12 cellular contexts compared by ENCODE assay signal in genomic region chr11:114291381-114291780, GRCh38. TPM values are rescaled to one million over a fixed set of nuclear protein-coding genes. Genes with fewer than 3 reads are reported as not detected.
DNase-seq lines count a peak whose midpoint lies in the region; ATAC-seq and TF ChIP-seq lines count a peak whose summit lies in the region.
"Had no signal": no experiment of that assay in that cellular context is flagged by ENCODE, and none has a peak within 500 bp of the region (broad histone marks: within the 10 kb centered on the region; RNA-seq: fewer than 3 reads in every experiment).

No MANE protein-coding gene starts in this region.

- peak overlapping the region; percentile 3 for H3K4me3 Mint-ChIP-seq in activated CD4-positive, alpha-beta T cell treated with anti-CD3 and anti-CD28 coated beads, Interleukin-2, amount 10 ng/mL, durations not matched to agents 24 days and 14 days
- H3K4me3 Mint-ChIP-seq in activated T-cell treated with anti-CD3 and anti-CD28 coated beads, Interleukin-2, amount 50 U/mL, for 4 hours: no peak overlapping the region

- peak overlapping the region; percentile 85 for H3K9ac ChIP-seq in adipocyte (ENCODE audit: low read length)

- intact Hi-C loops in activated CD4-positive, alpha-beta T cell treated with anti-CD3 and anti-CD28 coated beads, Interleukin-2, amount 10 ng/mL, durations not matched to agents 24 days and 14 days (cut with micrococcal nuclease): no loop called here
- intact Hi-C loops in A673 (cut with micrococcal nuclease; ENCODE audit: unreplicated experiment): no loop called here

- no peak for TF ChIP-seq CTCF in thoracic aorta (IDR thresholded peaks at IDR 0.05)
- TF ChIP-seq CTCF in A673 (conservative IDR thresholded peaks at IDR 0.05; ENCODE audit: low read depth, low read length): no peak

- peaks cover 3% of the 10 kb centered on the region for H3K9me3 Mint-ChIP-seq in activated CD4-positive, alpha-beta T cell treated with anti-CD3 and anti-CD28 coated beads, Interleukin-2, amount 10 ng/mL, durations not matched to agents 24 days and 14 days
- H3K9me3 Mint-ChIP-seq in activated T-cell treated with anti-CD3 and anti-CD28 coated beads, Interleukin-2, amount 50 U/mL, for 4 hours: no peaks in the 10 kb centered on the region

- peaks cover 4% of the 10 kb centered on the region for H3K4me1 Mint-ChIP-seq in activated CD4-positive, alpha-beta T cell treated with anti-CD3 and anti-CD28 coated beads, Interleukin-2, amount 10 ng/mL, durations not matched to agents 24 days and 14 days
- H3K4me1 Mint-ChIP-seq in activated T-cell treated with anti-CD3 and anti-CD28 coated beads, Interleukin-2, amount 50 U/mL, for 4 hours (ENCODE audit: low read depth): no peaks in the 10 kb centered on the region

- no TSS peak for BruUV-seq in A673 (replicated peaks; lab: Mats Ljungman, UMichigan)

- H3K4me1 ChIP-seq in adipocyte (ENCODE audit: control insufficient read depth, insufficient read depth, low read length): peaks cover 48% of the 10 kb centered on the region
- peaks cover 31 to 54% of the 10 kb centered on the region in 2 donors for H3K4me1 ChIP-seq in thoracic aorta (ENCODE audit: control insufficient read depth in 1 of 2, low read depth in 2 of 2)
- H3K4me1 ChIP-seq in A673 (ENCODE audit: insufficient read depth, low read length, poor library complexity, severe bottlenecking): no peaks in the 10 kb centered on the region

- CTCF ChIA-PET in A673 (lab: Charles Lee): no interaction called here

- H3K4me3 ChIP-seq in adipocyte (ENCODE audit: low read length) (peak overlapping the region; percentile 78), thoracic aorta (peak overlapping the region; percentile 48), A673 (ENCODE audit: low read depth, low read length, poor library complexity, severe bottlenecking) (no peak overlapping the region)

- H3K27me3 ChIP-seq in adipocyte (replicated peaks; ENCODE audit: control insufficient read depth, insufficient read depth, low read length) (no peaks in the 10 kb centered on the region), thoracic aorta (replicated peaks; ENCODE audit: insufficient read depth) (no peaks in the 10 kb centered on the region), A673 (replicated peaks; ENCODE audit: insufficient read depth, low read depth, low read length, poor library complexity) (peaks cover 30% of the 10 kb centered on the region)

- H3K9me3 ChIP-seq in adipocyte (ENCODE audit: control insufficient read depth, low read length) (no peaks in the 10 kb centered on the region), thoracic aorta (no peaks in the 10 kb centered on the region), A673 (ENCODE audit: low read depth, low read length, poor library complexity, severe bottlenecking) (no peaks in the 10 kb centered on the region)

- POLR2A ChIA-PET in A673 (lab: Charles Lee; ENCODE audit: low non-redundant PET): no interaction called here

- H3K27ac ChIP-seq in thoracic aorta: peak overlapping the region; percentile 94 to 99
- no peak overlapping the region for H3K27ac ChIP-seq in A673 (ENCODE audit: low read depth, low read length, poor library complexity, severe bottlenecking)
- H3K27ac ChIP-seq: 22Rv1, WERI-Rb-1 had no signal

- no peak overlapping the region for H3K27ac Mint-ChIP-seq in activated CD4-positive, alpha-beta T cell treated with anti-CD3 and anti-CD28 coated beads, Interleukin-2, amount 10 ng/mL, durations not matched to agents 24 days and 14 days

- H3K36me3 ChIP-seq in adipocyte (ENCODE audit: control insufficient read depth, insufficient read depth, low read length, severe bottlenecking): no peaks in the 10 kb centered on the region
- H3K36me3 ChIP-seq in thoracic aorta: no peaks in the 10 kb centered on the region
- no peaks in the 10 kb centered on the region for H3K36me3 ChIP-seq in A673 (ENCODE audit: insufficient read depth, low read length, poor library complexity, severe bottlenecking)
- H3K36me3 ChIP-seq: WERI-Rb-1 had no signal

- H3K36me3 Mint-ChIP-seq in activated CD4-positive, alpha-beta T cell treated with anti-CD3 and anti-CD28 coated beads, Interleukin-2, amount 10 ng/mL, durations not matched to agents 24 days and 14 days (ENCODE audit: low read depth): no peaks in the 10 kb centered on the region
- no peaks in the 10 kb centered on the region for H3K36me3 Mint-ChIP-seq in activated T-cell treated with anti-CD3 and anti-CD28 coated beads, Interleukin-2, amount 50 U/mL, for 4 hours (ENCODE audit: insufficient read depth)

- H3K27me3 Mint-ChIP-seq in activated CD4-positive, alpha-beta T cell treated with anti-CD3 and anti-CD28 coated beads, Interleukin-2, amount 10 ng/mL, durations not matched to agents 24 days and 14 days: peaks cover 25% of the 10 kb centered on the region
- H3K27me3 Mint-ChIP-seq in activated T-cell treated with anti-CD3 and anti-CD28 coated beads, Interleukin-2, amount 50 U/mL, for 4 hours (ENCODE audit: low read depth): peaks cover 13% of the 10 kb centered on the region

- no peak for ATAC-seq in thoracic aorta (ENCODE audit: insufficient number of reproducible peaks, low FRiP score, low read depth)
- ATAC-seq in activated T-cell treated with anti-CD3 and anti-CD28 coated beads, Interleukin-2, amount 50 U/mL, for 4 hours: no peak

- no peak for DNase-seq in activated CD4-positive, alpha-beta T cell treated with anti-CD3 and anti-CD28 coated beads, Interleukin-2, amount 10 ng/mL, durations not matched to agents 24 days and 14 days
- no peak for DNase-seq in activated CD4-positive, alpha-beta T cell treated with anti-CD3 and anti-CD28 coated beads, Interleukin-2, amount 50 U/mL, for 4 hours
- peak; percentile 55 for DNase-seq in adipocyte (ENCODE audit: low read depth)
- peak; percentile 92 for DNase-seq in iris pigment epithelial cell (ENCODE audit: low read depth)
- no peak for DNase-seq in thoracic aorta (ENCODE audit: low spot score)
- DNase-seq in activated T-cell treated with anti-CD3 and anti-CD28 coated beads, Interleukin-2, amount 50 U/mL, for 4 hours: no peak
- DNase-seq in A673 (ENCODE audit: low spot score): no peak
- no peak for DNase-seq in HuH-7 (ENCODE audit: low spot score)
- DNase-seq: head of caudate nucleus, NCI-H2107, WERI-Rb-1 had no signal

RNA-seq across cellular contexts. Expression of gene NNMT, which starts 4.8 kb away (rescaled TPM):
- total RNA-seq in activated CD4-positive, alpha-beta T cell treated with anti-CD3 and anti-CD28 coated beads, Interleukin-2, amount 10 ng/mL, durations not matched to agents 24 days and 14 days: not detected in 2 replicates
- total RNA-seq in thoracic aorta: 1,000 to 10,000 TPM in 1 of 2 donors, 100 to 1,000 TPM in 1; 583 to 1,213 TPM
- total RNA-seq in activated T-cell treated with anti-CD3 and anti-CD28 coated beads, Interleukin-2, amount 50 U/mL, for 4 hours: under 1 TPM in 2 of 3 donors, not detected in 1; 0.23 to 0.61 TPM
- total RNA-seq in A673 (2021): 0.64 TPM in 1 of 2 replicates, not detected in the other

Comparison
In these comparisons a context has a peak if more than half of its experiments do, and no peak if none do; other contexts are left out.
1. DNase-seq: peak in adipocyte (single experiment) and iris pigment epithelial cell (single experiment); none in activated CD4-positive, alpha-beta T cell treated with anti-CD3 and anti-CD28 coated beads, Interleukin-2, amount 10 ng/mL, durations not matched to agents 24 days and 14 days (single experiment), activated CD4-positive, alpha-beta T cell treated with anti-CD3 and anti-CD28 coated beads, Interleukin-2, amount 50 U/mL, for 4 hours (0 of 2), thoracic aorta (single experiment), activated T-cell treated with anti-CD3 and anti-CD28 coated beads, Interleukin-2, amount 50 U/mL, for 4 hours (single experiment), A673 (single experiment) and HuH-7 (single experiment).
2. RNA of gene NNMT, which starts 4.8 kb away (total RNA-seq): 583 to 1,213 TPM in thoracic aorta; 0.64 TPM in A673, 0.23 to 0.61 TPM in activated T-cell treated with anti-CD3 and anti-CD28 coated beads, Interleukin-2, amount 50 U/mL, for 4 hours and not detected in activated CD4-positive, alpha-beta T cell treated with anti-CD3 and anti-CD28 coated beads, Interleukin-2, amount 10 ng/mL, durations not matched to agents 24 days and 14 days; every median in the first group is over 100 times any median in the second.